ENCODE assay signal across 28 cellular contexts in genomic region chr7:48237354-48237753, GRCh38.
"Had no signal": no experiment of that assay in that cellular context is flagged by ENCODE, and none has a peak within 500 bp of the region (broad histone marks: within the 10 kb centered on the region; RNA-seq: fewer than 3 reads in every experiment).

No MANE protein-coding gene starts in this region.

- H3K27ac Mint-ChIP-seq: natural killer cell treated with Interleukin-12 subunit alpha and Interleukin-12 subunit beta and Interleukin-15 and Interleukin-18, amount 100 ng/mL, for 72 hours; nephron progenitor cell; progenitor cell of endocrine pancreas; stimulated activated effector memory CD8-positive, alpha-beta T cell treated with anti-CD3 and anti-CD28 coated beads, Interleukin-12 subunit alpha, Interleukin-12 subunit beta, amount 100 ng/mL, for 72 hours; stimulated activated naive B cell treated with anti-CD40 and anti-IgM and Interleukin-4, amounts not matched to agents 10 μg/mL and 1 μg/mL and 100 μg/mL, for 72 hours; stimulated activated naive CD8-positive, alpha-beta T cell treated with anti-CD3 and anti-CD28 coated beads, Interleukin-15, Interleukin-2, amounts not matched to agents 100 ng/mL and 50 ng/mL, for 24 hours had no signal

- H3K9me3 Mint-ChIP-seq: natural killer cell treated with Interleukin-12 subunit alpha and Interleukin-12 subunit beta and Interleukin-15 and Interleukin-18, amount 100 ng/mL, for 72 hours; stimulated activated effector memory CD8-positive, alpha-beta T cell treated with anti-CD3 and anti-CD28 coated beads, Interleukin-12 subunit alpha, Interleukin-12 subunit beta, amount 100 ng/mL, for 72 hours had no signal

- H3K4me3 Mint-ChIP-seq: natural killer cell treated with Interleukin-12 subunit alpha and Interleukin-12 subunit beta and Interleukin-15 and Interleukin-18, amount 100 ng/mL, for 72 hours; nephron progenitor cell; neural crest cell; stimulated activated effector memory CD8-positive, alpha-beta T cell treated with anti-CD3 and anti-CD28 coated beads, Interleukin-12 subunit alpha, Interleukin-12 subunit beta, amount 100 ng/mL, for 72 hours; stimulated activated naive B cell treated with anti-CD40 and anti-IgM and Interleukin-4, amounts not matched to agents 10 μg/mL and 1 μg/mL and 100 μg/mL, for 72 hours; stimulated activated naive CD8-positive, alpha-beta T cell treated with anti-CD3 and anti-CD28 coated beads, Interleukin-15, Interleukin-2, amounts not matched to agents 100 ng/mL and 50 ng/mL, for 24 hours had no signal

- H3K27me3 Mint-ChIP-seq: progenitor cell of endocrine pancreas; stimulated activated naive B cell treated with anti-CD40 and anti-IgM and Interleukin-4, amounts not matched to agents 10 μg/mL and 1 μg/mL and 100 μg/mL, for 72 hours had no signal

- H3K36me3 ChIP-seq: ovary, right lobe of liver, sigmoid colon, stomach, thoracic aorta, thyroid gland, tibial nerve, upper lobe of left lung, vagina had no signal

- H3K9me3 ChIP-seq: psoas muscle, right lobe of liver, sigmoid colon, thoracic aorta, thyroid gland, upper lobe of left lung, vagina had no signal

- H3K36me3 Mint-ChIP-seq: natural killer cell treated with Interleukin-12 subunit alpha and Interleukin-12 subunit beta and Interleukin-15 and Interleukin-18, amount 100 ng/mL, for 72 hours; stimulated activated effector memory CD8-positive, alpha-beta T cell treated with anti-CD3 and anti-CD28 coated beads, Interleukin-12 subunit alpha, Interleukin-12 subunit beta, amount 100 ng/mL, for 72 hours; stimulated activated naive B cell treated with anti-CD40 and anti-IgM and Interleukin-4, amounts not matched to agents 10 μg/mL and 1 μg/mL and 100 μg/mL, for 72 hours had no signal

- DNase-seq: nephron progenitor cell; occipital lobe; ovary; posterior cingulate gyrus; psoas muscle; right cardiac atrium; right lobe of liver; sigmoid colon; small intestine; stimulated activated CD4-positive, alpha-beta T cell treated with anti-CD3 and anti-CD28 coated beads, Interleukin-15, amount 100 ng/mL, for 24 hours; stimulated activated CD4-positive, alpha-beta T cell treated with anti-CD3 and anti-CD28 coated beads, Interleukin-2, amount 100 ng/mL, for 24 hours; stimulated activated CD4-positive, alpha-beta T cell treated with anti-CD3 and anti-CD28 coated beads, Interleukin-2, amount 100 ng/mL, for 48 hours; stimulated activated CD4-positive, alpha-beta T cell treated with anti-CD3 and anti-CD28 coated beads, Interleukin-4, amount 100 ng/mL, for 24 hours; stimulated activated naive B cell treated with anti-CD40 and anti-IgM and Interleukin-4, amounts not matched to agents 10 μg/mL and 1 μg/mL and 100 μg/mL, for 72 hours; stimulated activated naive CD4-positive, alpha-beta T cell treated with Interleukin-2 at 50 U/mL for 16 hours; stomach; thyroid gland; trophoblast cell; upper lobe of left lung had no signal

- H3K27me3 ChIP-seq: ovary, right lobe of liver, sigmoid colon, thyroid gland, tibial nerve, upper lobe of left lung, vagina had no signal

- H3K27ac ChIP-seq: ovary, parathyroid adenoma, psoas muscle, right lobe of liver, sigmoid colon, stomach, thoracic aorta, thyroid gland, tibial nerve, upper lobe of left lung, vagina had no signal

- H3K4me1 ChIP-seq: parathyroid adenoma, psoas muscle, right lobe of liver, sigmoid colon, stomach, thyroid gland, tibial nerve, vagina had no signal

- H3K4me3 ChIP-seq: ovary, psoas muscle, right lobe of liver, sigmoid colon, stomach, thoracic aorta, thyroid gland, tibial nerve, upper lobe of left lung, vagina had no signal

- H3K4me1 Mint-ChIP-seq: nephron progenitor cell; neural crest cell; stimulated activated effector memory CD8-positive, alpha-beta T cell treated with anti-CD3 and anti-CD28 coated beads, Interleukin-12 subunit alpha, Interleukin-12 subunit beta, amount 100 ng/mL, for 72 hours; stimulated activated naive B cell treated with anti-CD40 and anti-IgM and Interleukin-4, amounts not matched to agents 10 μg/mL and 1 μg/mL and 100 μg/mL, for 72 hours had no signal

- ATAC-seq: psoas muscle; right cardiac atrium; right lobe of liver; stimulated activated effector memory CD8-positive, alpha-beta T cell treated with anti-CD3 and anti-CD28 coated beads, Interleukin-12 subunit alpha, Interleukin-12 subunit beta, amount 100 ng/mL, for 72 hours; stimulated activated naive B cell treated with anti-CD40 and anti-IgM and Interleukin-4, amounts not matched to agents 10 μg/mL and 1 μg/mL and 100 μg/mL, for 72 hours had no signal

- H3K9ac ChIP-seq: parathyroid adenoma had no signal
